ENCODE assay signal across 1 cellular context in genomic region chr3:111676177-111677021, GRCh38.
TF ChIP-seq lines count a peak whose summit lies in the region.

No MANE protein-coding gene starts in this region.

TF ChIP-seq in HepG2, 621 proteins besides CTCF, POLR2A, EP300 and RAD21 (continued from another document):
- TF ChIP-seq AHDC1 (CRISPR knock-in tag; IDR thresholded peaks at IDR 0.05; ENCODE audit: borderline replicate concordance) (peak; percentile 14; the same call in 1 of the 2 replicates), MEIS2 (CRISPR knock-in tag; IDR thresholded peaks at IDR 0.05) (no peak), SAP130 (CRISPR knock-in tag; IDR thresholded peaks at IDR 0.05; ENCODE audit: low read depth) (peak; percentile 75; the same call in 1 of the 2 replicates), ZFX (CRISPR knock-in tag; IDR thresholded peaks at IDR 0.05; ENCODE audit: low read depth) (peak; percentile 45; the same call in 1 of the 2 replicates), DNMT1 (CRISPR knock-in tag; IDR thresholded peaks at IDR 0.05) (no peak), SOX6 (IDR thresholded peaks at IDR 0.05) (no peak), SOX6 (CRISPR knock-in tag; IDR thresholded peaks at IDR 0.05) (peak; percentile 33; the same call in 1 of the 2 replicates), ARID5B (CRISPR knock-in tag; IDR thresholded peaks at IDR 0.05) (peak; percentile 49), RXRB (CRISPR knock-in tag; IDR thresholded peaks at IDR 0.05; ENCODE audit: borderline replicate concordance) (0 out of 2 replicates have a peak, but pooled peaks have one; percentile 15), ELF3 (CRISPR knock-in tag; IDR thresholded peaks at IDR 0.05) (peak; percentile 79), ZNF382 (CRISPR knock-in tag; IDR thresholded peaks at IDR 0.05; ENCODE audit: borderline replicate concordance) (no peak), USF2 (IDR thresholded peaks at IDR 0.05; ENCODE audit: low read depth, low read length) (0 out of 2 replicates have a peak, but pooled peaks have one; percentile 5), USF2 (CRISPR knock-in tag; IDR thresholded peaks at IDR 0.05; ENCODE audit: borderline replicate concordance) (no peak; the same call in 1 of the 2 replicates), KDM4B (CRISPR knock-in tag; IDR thresholded peaks at IDR 0.05) (no peak), ZSCAN25 (CRISPR knock-in tag; IDR thresholded peaks at IDR 0.05) (peak; percentile 40; the same call in 1 of the 2 replicates), PPARG (CRISPR knock-in tag; conservative IDR thresholded peaks at IDR 0.05) (0 out of 2 replicates have a peak, but pooled peaks have one; percentile 23), GATAD2A (CRISPR knock-in tag; IDR thresholded peaks at IDR 0.05) (peak; percentile 29; the same call in 1 of the 2 replicates), LBX2 (CRISPR knock-in tag; IDR thresholded peaks at IDR 0.05; ENCODE audit: borderline replicate concordance) (no peak)
- TF ChIP-seq, protein P1, sequence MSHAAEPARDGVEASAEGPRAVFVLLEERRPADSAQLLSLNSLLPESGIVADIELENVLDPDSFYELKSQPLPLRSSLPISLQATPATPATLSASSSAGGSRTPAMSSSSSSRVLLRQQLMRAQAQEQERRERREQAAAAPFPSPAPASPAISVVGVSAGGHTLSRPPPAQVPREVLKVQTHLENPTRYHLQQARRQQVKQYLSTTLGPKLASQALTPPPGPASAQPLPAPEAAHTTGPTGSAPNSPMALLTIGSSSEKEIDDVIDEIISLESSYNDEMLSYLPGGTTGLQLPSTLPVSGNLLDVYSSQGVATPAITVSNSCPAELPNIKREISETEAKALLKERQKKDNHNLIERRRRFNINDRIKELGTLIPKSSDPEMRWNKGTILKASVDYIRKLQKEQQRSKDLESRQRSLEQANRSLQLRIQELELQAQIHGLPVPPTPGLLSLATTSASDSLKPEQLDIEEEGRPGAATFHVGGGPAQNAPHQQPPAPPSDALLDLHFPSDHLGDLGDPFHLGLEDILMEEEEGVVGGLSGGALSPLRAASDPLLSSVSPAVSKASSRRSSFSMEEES (CRISPR knock-in tag; IDR thresholded peaks at IDR 0.05): peak; percentile 50; the same call in 1 of the 2 replicates
- TF ChIP-seq, protein P2, sequence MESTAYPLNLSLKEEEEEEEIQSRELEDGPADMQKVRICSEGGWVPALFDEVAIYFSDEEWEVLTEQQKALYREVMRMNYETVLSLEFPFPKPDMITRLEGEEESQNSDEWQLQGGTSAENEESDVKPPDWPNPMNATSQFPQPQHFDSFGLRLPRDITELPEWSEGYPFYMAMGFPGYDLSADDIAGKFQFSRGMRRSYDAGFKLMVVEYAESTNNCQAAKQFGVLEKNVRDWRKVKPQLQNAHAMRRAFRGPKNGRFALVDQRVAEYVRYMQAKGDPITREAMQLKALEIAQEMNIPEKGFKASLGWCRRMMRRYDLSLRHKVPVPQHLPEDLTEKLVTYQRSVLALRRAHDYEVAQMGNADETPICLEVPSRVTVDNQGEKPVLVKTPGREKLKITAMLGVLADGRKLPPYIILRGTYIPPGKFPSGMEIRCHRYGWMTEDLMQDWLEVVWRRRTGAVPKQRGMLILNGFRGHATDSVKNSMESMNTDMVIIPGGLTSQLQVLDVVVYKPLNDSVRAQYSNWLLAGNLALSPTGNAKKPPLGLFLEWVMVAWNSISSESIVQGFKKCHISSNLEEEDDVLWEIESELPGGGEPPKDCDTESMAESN (CRISPR knock-in tag; conservative IDR thresholded peaks at IDR 0.05): 0 out of 2 replicates have a peak, but pooled peaks have one; percentile 28
TF ChIP-seq in HepG2: peak in this region for 53.
